ENCODE assay signal across 8 cellular contexts in the genomic region with DNA sequence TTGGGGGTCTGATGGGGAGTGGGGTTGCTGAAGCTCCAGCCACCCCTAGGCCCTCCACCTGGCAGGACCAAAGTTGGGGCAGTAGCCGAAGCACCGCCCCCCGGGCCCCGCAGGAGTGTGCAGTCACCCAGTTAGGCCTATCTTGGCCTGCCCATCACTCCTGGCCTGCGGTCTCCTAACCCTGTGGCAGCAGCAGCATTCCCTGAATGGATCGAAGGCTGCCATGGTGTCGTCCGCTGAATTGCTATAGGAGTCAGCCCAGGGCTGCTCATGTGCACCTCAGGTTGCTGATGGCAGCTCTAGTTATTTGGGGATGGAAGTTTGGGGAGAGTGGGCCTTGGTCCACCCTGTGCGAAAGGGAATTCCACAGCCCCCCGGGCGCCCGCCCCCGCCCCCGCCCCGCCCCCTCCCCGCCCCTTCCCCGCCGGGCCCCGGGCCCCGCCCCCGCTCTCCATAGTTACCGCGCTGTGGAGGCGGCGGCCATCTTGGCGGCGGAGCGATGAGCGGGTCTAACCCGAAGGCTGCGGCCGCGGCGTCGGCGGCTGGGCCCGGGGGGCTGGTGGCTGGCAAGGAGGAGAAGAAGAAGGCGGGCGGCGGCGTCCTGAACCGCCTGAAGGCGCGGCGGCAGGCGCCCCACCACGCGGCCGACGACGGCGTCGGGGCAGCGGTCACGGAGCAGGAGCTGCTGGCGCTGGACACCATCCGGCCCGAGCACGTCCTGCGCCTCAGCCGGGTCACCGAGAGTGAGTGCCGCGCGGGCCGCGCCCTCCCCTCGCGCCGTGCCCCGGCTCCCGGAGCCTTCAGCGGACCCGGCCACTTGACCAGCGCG. TPM values are rescaled to one million over a fixed set of nuclear protein-coding genes. Genes with fewer than 3 reads are reported as not detected.
DNase-seq lines count a peak whose midpoint lies in the region; ATAC-seq and TF ChIP-seq lines count a peak whose summit lies in the region.

UNC119B (plus strand) TSS at position 483 of the 829 bp plus-strand sequence; CDS start at position 500, 17 bp downstream.

- H3K27me3 Mint-ChIP-seq in endothelial cell (ENCODE audit: unreplicated experiment) = peaks cover 12% of the 10 kb centered on the region

- peak within 1 kb of the TSS; percentile 78 for H3K27ac Mint-ChIP-seq in endothelial cell (ENCODE audit: unreplicated experiment)

- peak; percentile 43 to 45 for DNase-seq in NOMO-1 (lab: John Stamatoyannopoulos, UW; ENCODE audit: unreplicated experiment in 2 of 2)
- no peak for DNase-seq in NOMO-1 treated with dmso at 0.1 percent for 144 hours (lab: John Stamatoyannopoulos, UW; ENCODE audit: unreplicated experiment)
- peak; percentile 20 for DNase-seq in NCI-H82 treated with DMSO at 0.1 percent for 48 hours (lab: John Stamatoyannopoulos, UW; ENCODE audit: unreplicated experiment)
- DNase-seq in activated CD8-positive, alpha-beta memory T cell treated with anti-CD3 and anti-CD28 coated beads, Interleukin-2, amount 50 U/mL, for 24 hours (ENCODE audit: extremely low read depth) = peak; percentile 27
- peak; percentile 75 for DNase-seq in endothelial cell (ENCODE audit: low spot score)
- DNase-seq in midbrain (lab: John Stamatoyannopoulos, UW) = peak; percentile 62
- DNase-seq in stimulated activated CD8-positive, alpha-beta memory T cell treated with anti-CD3 and anti-CD28 coated beads, Interleukin-15, amount 100 ng/mL, for 48 hours (ENCODE audit: low read depth in 2 of 2) = peak; percentile 49 to 60

- H3K4me1 Mint-ChIP-seq in endothelial cell (ENCODE audit: unreplicated experiment) = peaks cover 15% of the 10 kb centered on the region

- H3K9me3 Mint-ChIP-seq in endothelial cell (ENCODE audit: unreplicated experiment) = no peaks in the 10 kb centered on the region

- peaks cover 3% of the 10 kb centered on the region for H3K36me3 Mint-ChIP-seq in endothelial cell (ENCODE audit: low read depth, unreplicated experiment)

- peak within 1 kb of the TSS; percentile 90 for H3K4me3 Mint-ChIP-seq in endothelial cell (ENCODE audit: unreplicated experiment)

- no peak for TF ChIP-seq CTCF in endothelial cell (IDR thresholded peaks at IDR 0.05; ENCODE audit: unreplicated experiment)

- ATAC-seq in HG03095 (IDR thresholded peaks at IDR 0.05; ENCODE audit: unreplicated experiment) = peak; percentile 70

RNA-seq across cellular contexts. Expression of gene UNC119B, which starts in this region (rescaled TPM):
- 35.0 TPM for total RNA-seq in endothelial cell (ENCODE audit: unreplicated experiment)
